ENCODE assay signal across 12 cellular contexts in the genomic region with DNA sequence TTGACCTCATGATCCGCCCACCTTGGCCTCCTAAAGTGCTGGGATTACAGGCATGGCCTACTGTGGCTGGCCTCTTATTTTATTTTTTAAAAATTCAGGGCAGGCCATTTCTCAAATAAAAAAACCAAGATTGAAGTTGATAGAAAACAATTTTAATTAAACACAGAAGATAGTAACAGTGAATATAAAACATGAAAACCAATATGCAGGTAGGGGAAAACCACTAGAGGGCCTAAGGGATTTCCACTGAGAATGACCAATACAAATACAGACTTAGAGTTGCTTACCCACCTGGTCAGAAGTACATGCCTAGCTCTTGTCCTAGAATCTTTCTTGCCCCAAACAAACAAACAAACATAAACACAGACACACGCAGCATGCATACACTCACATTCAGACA. TPM values are rescaled to one million over a fixed set of nuclear protein-coding genes. Genes with fewer than 3 reads are reported as not detected.
A peak's percentile ranks its signal among the peaks of the same experiment; 100 is the strongest.
DNase-seq lines count a peak whose midpoint lies in the region; ATAC-seq and TF ChIP-seq lines count a peak whose summit lies in the region.
"Had no signal": no experiment of that assay in that cellular context is flagged by ENCODE, and none has a peak within 500 bp of the region (broad histone marks: within the 10 kb centered on the region; RNA-seq: fewer than 3 reads in every experiment).

No MANE protein-coding gene starts in this region.

- no peaks in the 10 kb centered on the region for H3K9me3 Mint-ChIP-seq in CD8-positive, alpha-beta memory T cell
- H3K9me3 Mint-ChIP-seq: activated CD4-positive, alpha-beta memory T cell treated with anti-CD3 and anti-CD28 coated beads, Interleukin-2, amount 10 ng/mL, durations not matched to agents 7 days and 5 days had no signal

- no peaks in the 10 kb centered on the region for H3F3A ChIP-seq in DOHH2 (ENCODE audit: control insufficient read depth, insufficient read depth)

- no peaks in the 10 kb centered on the region for H4K20me1 ChIP-seq in DOHH2 (ENCODE audit: control insufficient read depth, insufficient read depth, low read depth, low read length)

- POLR2A ChIA-PET in CD8-positive, alpha-beta memory T cell (lab: Charles Lee): no interaction called here

- H3K4me3 Mint-ChIP-seq in CD8-positive, alpha-beta memory T cell: peak overlapping the region in 2 of 7 donors; percentile 4 to 52

- H3K79me2 ChIP-seq in DOHH2 (ENCODE audit: control insufficient read depth, low read length): peaks cover 29% of the 10 kb centered on the region

- peaks cover 1% of the 10 kb centered on the region for H3K36me3 ChIP-seq in DOHH2 (ENCODE audit: control insufficient read depth, low read length)
- peaks cover 5% of the 10 kb centered on the region for H3K36me3 ChIP-seq in lower lobe of right lung
- H3K36me3 ChIP-seq in CD8-positive, alpha-beta memory T cell (ENCODE audit: insufficient read depth, low read length): peaks cover 3% of the 10 kb centered on the region

- TF ChIP-seq CTCF in DOHH2 (IDR thresholded peaks at IDR 0.05; ENCODE audit: low read depth, low read length, poor library complexity, severe bottlenecking) (peak; percentile 41), lower lobe of right lung (IDR thresholded peaks at IDR 0.05) (peak; percentile 24)

- CTCF ChIA-PET in CD8-positive, alpha-beta memory T cell (lab: Charles Lee): no interaction called here

- peaks cover 5 to 13% of the 10 kb centered on the region in 2 donors for H3K27me3 Mint-ChIP-seq in CD8-positive, alpha-beta memory T cell

- H3K27ac ChIP-seq in DOHH2 (ENCODE audit: low read depth, low read length) (no peak overlapping the region), lower lobe of right lung (no peak overlapping the region)
- no peak overlapping the region for H3K27ac ChIP-seq in CD8-positive, alpha-beta memory T cell (ENCODE audit: low read depth, low read length)
- H3K27ac ChIP-seq: suprapubic skin had no signal

- H3K4me2 ChIP-seq in DOHH2 (ENCODE audit: low read length): no peak overlapping the region

- peaks cover 38 to 44% (median 43%) of the 10 kb centered on the region in 3 donors for H3K4me1 Mint-ChIP-seq in CD8-positive, alpha-beta memory T cell

- H3K4me1 ChIP-seq in DOHH2 (ENCODE audit: control insufficient read depth, low read length) (peaks cover 18% of the 10 kb centered on the region), lower lobe of right lung (peaks cover 23% of the 10 kb centered on the region)
- peaks cover 22% of the 10 kb centered on the region for H3K4me1 ChIP-seq in CD8-positive, alpha-beta memory T cell (ENCODE audit: insufficient read depth, low read length)

- ATAC-seq in lower lobe of right lung: no peak
- no peak for ATAC-seq in GM21723 (IDR thresholded peaks at IDR 0.05; ENCODE audit: unreplicated experiment)
- ATAC-seq in HG02571 (IDR thresholded peaks at IDR 0.05; ENCODE audit: unreplicated experiment): no peak
- no peak for ATAC-seq in HG03521 (IDR thresholded peaks at IDR 0.05; ENCODE audit: unreplicated experiment)

- DNase-seq in HT-29 (ENCODE audit: low spot score): peak; percentile 11
- peak; percentile 23 for DNase-seq in astrocyte of the hippocampus (ENCODE audit: low read depth, low spot score)
- no peak for DNase-seq in lower lobe of right lung
- DNase-seq in CD8-positive, alpha-beta memory T cell: no peak
- DNase-seq: activated CD4-positive, alpha-beta memory T cell treated with anti-CD3 and anti-CD28 coated beads, Interleukin-2, amount 10 ng/mL, durations not matched to agents 7 days and 5 days; Karpas-422; retina had no signal

- H3K36me3 Mint-ChIP-seq in CD8-positive, alpha-beta memory T cell: peaks cover 0 to 22% (median 5%) of the 10 kb centered on the region in 3 donors

- H3K4me3 ChIP-seq in DOHH2 (ENCODE audit: low read length) (no peak overlapping the region), lower lobe of right lung (no peak overlapping the region)
- H3K4me3 ChIP-seq in CD8-positive, alpha-beta memory T cell (ENCODE audit: low read length): no peak overlapping the region
- H3K4me3 ChIP-seq: suprapubic skin had no signal

- peaks cover 18% of the 10 kb centered on the region for H3K27me3 ChIP-seq in DOHH2 (ENCODE audit: control insufficient read depth, low read length)
- H3K27me3 ChIP-seq in lower lobe of right lung (ENCODE audit: low read depth): no peaks in the 10 kb centered on the region
- H3K27me3 ChIP-seq in CD8-positive, alpha-beta memory T cell (ENCODE audit: insufficient read depth, low read length, poor library complexity, severe bottlenecking): no peaks in the 10 kb centered on the region

- intact Hi-C loops in lower lobe of right lung (cut with DNase I): no loop called here

- no peaks in the 10 kb centered on the region for H3K9me2 ChIP-seq in DOHH2 (replicated peaks; ENCODE audit: control insufficient read depth, low read length)

- H3K27ac Mint-ChIP-seq in CD8-positive, alpha-beta memory T cell: peak overlapping the region in 1 of 8 donors; percentile 53
- H3K27ac Mint-ChIP-seq: activated CD4-positive, alpha-beta memory T cell treated with anti-CD3 and anti-CD28 coated beads, Interleukin-2, amount 10 ng/mL, durations not matched to agents 7 days and 5 days had no signal

- H3K9me3 ChIP-seq in DOHH2 (ENCODE audit: control insufficient read depth, insufficient read depth, low read length) (no peaks in the 10 kb centered on the region), lower lobe of right lung (no peaks in the 10 kb centered on the region)
- H3K9me3 ChIP-seq in CD8-positive, alpha-beta memory T cell (ENCODE audit: low read length): no peaks in the 10 kb centered on the region
- H3K9me3 ChIP-seq: suprapubic skin had no signal

RNA-seq across cellular contexts. Expression of gene RTCB, which starts 1.7 kb away (rescaled TPM):
- total RNA-seq in HT-29 (2014; rRNA removed; shearing (Covaris generic)): 47.6 and 49.1 TPM in 2 replicates
- 58.2 TPM for total RNA-seq in lower lobe of right lung
- 100 to 1,000 TPM in 1 of 2 experiments, 10 to 100 TPM in 1; 97.7 to 104 TPM for total RNA-seq in CD8-positive, alpha-beta memory T cell
- 103 TPM for polyA plus RNA-seq in CD8-positive, alpha-beta memory T cell

RNA-seq across cellular contexts. Expression of gene BPIFC, which starts 50.5 kb away (rescaled TPM):
- total RNA-seq in HT-29 (2014; rRNA removed; shearing (Covaris generic)): 0.37 TPM in 1 of 2 replicates, not detected in the other
- total RNA-seq in lower lobe of right lung: not detected
- total RNA-seq in CD8-positive, alpha-beta memory T cell: not detected
- not detected for polyA plus RNA-seq in CD8-positive, alpha-beta memory T cell
- total RNA-seq: activated CD4-positive, alpha-beta memory T cell treated with anti-CD3 and anti-CD28 coated beads, Interleukin-2, amount 10 ng/mL, durations not matched to agents 7 days and 5 days had no signal

RNA-seq across cellular contexts. Expression of gene RFPL3, which starts 56.0 kb away (rescaled TPM):
- total RNA-seq in HT-29 (2014; rRNA removed; shearing (Covaris generic)): not detected in 2 replicates
- not detected for total RNA-seq in lower lobe of right lung
- not detected for total RNA-seq in CD8-positive, alpha-beta memory T cell
- polyA plus RNA-seq in CD8-positive, alpha-beta memory T cell: not detected
- total RNA-seq: activated CD4-positive, alpha-beta memory T cell treated with anti-CD3 and anti-CD28 coated beads, Interleukin-2, amount 10 ng/mL, durations not matched to agents 7 days and 5 days; suprapubic skin had no signal

Comparison
In these comparisons a context has a peak if more than half of its experiments do, and no peak if none do; other contexts are left out.
1. DNase-seq: peak in HT-29 (single experiment) and astrocyte of the hippocampus (single experiment); none in lower lobe of right lung (single experiment) and CD8-positive, alpha-beta memory T cell (0 of 5).